Comparison of ENCODE assay signal across 2 cellular contexts in the genomic region with DNA sequence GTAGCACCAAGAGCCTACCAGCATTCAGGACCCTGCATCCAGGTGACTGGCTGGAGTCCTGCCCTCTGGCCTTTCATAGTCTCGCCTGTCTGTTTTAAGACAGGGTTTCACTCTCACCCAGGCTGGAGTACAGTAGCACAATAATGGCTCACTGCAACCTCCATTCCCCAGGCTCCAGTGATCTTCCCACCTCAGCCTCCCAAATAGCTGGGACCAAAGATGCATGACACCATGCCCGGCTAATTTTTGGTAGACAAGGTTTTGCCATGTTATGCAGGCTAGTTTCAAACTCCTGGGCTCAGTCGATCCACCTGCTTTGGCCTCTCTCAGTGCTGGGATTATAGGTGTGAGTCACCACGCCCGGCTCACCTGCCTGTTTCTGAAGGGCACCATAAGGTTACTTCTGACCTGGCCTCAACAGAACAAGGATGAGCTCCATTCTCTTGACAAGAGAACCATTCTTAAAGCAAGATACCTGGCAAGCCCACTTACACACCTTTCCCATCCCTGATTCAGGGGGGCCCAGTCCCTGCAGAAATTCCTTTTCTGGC.
TF ChIP-seq lines count a peak whose summit lies in the region.

No MANE protein-coding gene starts in this region.

TF ChIP-seq in SK-N-SH treated with all-trans-retinoic acid at 6 μM for 48 hours, 23 proteins besides CTCF, POLR2A, EP300 and RAD21 (continued from another document):
- TF ChIP-seq RARB (CRISPR knock-in tag; IDR thresholded peaks at IDR 0.05) (no peak), TOX (CRISPR knock-in tag; IDR thresholded peaks at IDR 0.05; ENCODE audit: borderline replicate concordance) (no peak), ZNF70 (CRISPR knock-in tag; IDR thresholded peaks at IDR 0.05) (no peak), ZFP3 (CRISPR knock-in tag; IDR thresholded peaks at IDR 0.05) (no peak), SNAI2 (CRISPR knock-in tag; IDR thresholded peaks at IDR 0.05) (no peak)
- TF ChIP-seq, protein P1, sequence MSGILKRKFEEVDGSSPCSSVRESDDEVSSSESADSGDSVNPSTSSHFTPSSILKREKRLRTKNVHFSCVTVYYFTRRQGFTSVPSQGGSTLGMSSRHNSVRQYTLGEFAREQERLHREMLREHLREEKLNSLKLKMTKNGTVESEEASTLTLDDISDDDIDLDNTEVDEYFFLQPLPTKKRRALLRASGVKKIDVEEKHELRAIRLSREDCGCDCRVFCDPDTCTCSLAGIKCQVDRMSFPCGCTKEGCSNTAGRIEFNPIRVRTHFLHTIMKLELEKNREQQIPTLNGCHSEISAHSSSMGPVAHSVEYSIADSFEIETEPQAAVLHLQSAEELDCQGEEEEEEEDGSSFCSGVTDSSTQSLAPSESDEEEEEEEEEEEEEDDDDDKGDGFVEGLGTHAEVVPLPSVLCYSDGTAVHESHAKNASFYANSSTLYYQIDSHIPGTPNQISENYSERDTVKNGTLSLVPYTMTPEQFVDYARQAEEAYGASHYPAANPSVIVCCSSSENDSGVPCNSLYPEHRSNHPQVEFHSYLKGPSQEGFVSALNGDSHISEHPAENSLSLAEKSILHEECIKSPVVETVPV (CRISPR knock-in tag; IDR thresholded peaks at IDR 0.05) = no peak
- TF ChIP-seq, protein P2, sequence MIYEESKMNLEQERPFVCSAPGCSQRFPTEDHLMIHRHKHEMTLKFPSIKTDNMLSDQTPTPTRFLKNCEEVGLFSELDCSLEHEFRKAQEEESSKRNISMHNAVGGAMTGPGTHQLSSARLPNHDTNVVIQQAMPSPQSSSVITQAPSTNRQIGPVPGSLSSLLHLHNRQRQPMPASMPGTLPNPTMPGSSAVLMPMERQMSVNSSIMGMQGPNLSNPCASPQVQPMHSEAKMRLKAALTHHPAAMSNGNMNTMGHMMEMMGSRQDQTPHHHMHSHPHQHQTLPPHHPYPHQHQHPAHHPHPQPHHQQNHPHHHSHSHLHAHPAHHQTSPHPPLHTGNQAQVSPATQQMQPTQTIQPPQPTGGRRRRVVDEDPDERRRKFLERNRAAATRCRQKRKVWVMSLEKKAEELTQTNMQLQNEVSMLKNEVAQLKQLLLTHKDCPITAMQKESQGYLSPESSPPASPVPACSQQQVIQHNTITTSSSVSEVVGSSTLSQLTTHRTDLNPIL (CRISPR knock-in tag; IDR thresholded peaks at IDR 0.05; ENCODE audit: low read depth) = no peak

TF ChIP-seq in endothelial cell of umbilical vein, 7 proteins besides CTCF, POLR2A, EP300 and RAD21 (continued from another document):
- TF ChIP-seq POLR2AphosphoS5 (IDR thresholded peaks at IDR 0.05; ENCODE audit: insufficient read depth, low read depth, low read length) (no peak), EZH2 (IDR thresholded peaks at IDR 0.05; ENCODE audit: borderline replicate concordance, low read depth, low read length, severe bottlenecking) (no peak), MYC (IDR thresholded peaks at IDR 0.05; ENCODE audit: low read depth, low read length) (no peak), MAX (IDR thresholded peaks at IDR 0.05; ENCODE audit: insufficient read depth, insufficient read length) (no peak), FOS (IDR thresholded peaks at IDR 0.05; ENCODE audit: borderline replicate concordance, insufficient read depth, low read length) (no peak), JUN (IDR thresholded peaks at IDR 0.05; ENCODE audit: borderline replicate concordance, insufficient read depth, insufficient read length, low read depth) (no peak)
